ENCODE assay signal across 8 cellular contexts in the genomic region with DNA sequence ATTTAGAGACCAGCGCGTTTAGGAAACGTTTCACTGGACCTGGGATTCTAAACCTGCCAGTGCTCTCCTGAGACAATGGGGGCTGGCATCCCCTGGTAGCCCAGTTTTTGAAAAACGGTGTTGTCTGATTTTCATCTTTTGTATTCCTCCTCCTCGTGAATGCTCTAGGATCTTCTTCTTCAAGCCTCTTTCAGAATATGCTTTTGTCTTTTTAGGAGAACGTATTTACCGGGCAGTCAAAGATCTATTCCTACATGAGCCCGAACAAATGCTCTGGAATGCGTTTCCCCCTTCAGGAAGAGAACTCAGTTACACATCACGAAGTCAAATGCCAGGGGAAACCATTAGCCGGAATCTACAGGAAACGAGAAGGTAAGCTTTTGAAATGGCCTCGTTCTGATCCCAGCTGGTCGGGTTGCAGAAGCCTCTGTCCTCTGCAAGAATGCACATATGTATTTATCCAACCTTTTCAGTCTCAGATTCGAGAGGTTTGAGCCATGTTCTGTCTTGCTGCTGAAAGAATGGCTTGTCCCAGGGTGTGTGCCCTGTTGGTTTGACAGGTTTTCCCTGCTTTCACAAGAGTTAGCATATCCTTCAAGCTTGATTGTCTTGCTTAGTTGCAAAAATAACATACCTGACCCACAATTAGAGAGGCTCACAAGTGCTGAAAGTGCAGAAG. TPM values are rescaled to one million over a fixed set of nuclear protein-coding genes. Genes with fewer than 3 reads are reported as not detected.
A peak's percentile ranks its signal among the peaks of the same experiment; 100 is the strongest.
DNase-seq lines count a peak whose midpoint lies in the region; ATAC-seq and TF ChIP-seq lines count a peak whose summit lies in the region.

No MANE protein-coding gene starts in this region.

- peak; percentile 34; the same call in 1 of the 2 replicates for TF ChIP-seq CTCF in HFFc6 (IDR thresholded peaks at IDR 0.05)

- H3K36me3 Mint-ChIP-seq in HFFc6 (ENCODE audit: low read depth): peaks cover 46% of the 10 kb centered on the region

- H3K4me1 Mint-ChIP-seq in HFFc6 (ENCODE audit: low read depth): peaks cover 61% of the 10 kb centered on the region
- peaks cover 40% of the 10 kb centered on the region for H3K4me1 Mint-ChIP-seq in stimulated activated naive CD8-positive, alpha-beta T cell treated with anti-CD3 and anti-CD28 coated beads, Interleukin-15, amount 100 ng/mL, for 72 hours

- peak overlapping the region; percentile 88 for H3K9ac ChIP-seq in adipocyte (ENCODE audit: low read length)

- DNase-seq in HFFc6 (peak; percentile 27), adipocyte (ENCODE audit: low read depth) (peak; percentile 22), iris pigment epithelial cell (ENCODE audit: low read depth) (peak; percentile 48), NCI-H1092 treated with DMSO at 0.1 percent for 48 hours (lab: John Stamatoyannopoulos, UW) (no peak), HT-29 (ENCODE audit: low spot score) (no peak)
- no peak for DNase-seq in stimulated activated naive CD8-positive, alpha-beta T cell treated with anti-CD3 and anti-CD28 coated beads, Interleukin-15, amount 100 ng/mL, for 72 hours
- DNase-seq in activated effector memory CD4-positive, alpha-beta T cell treated with anti-CD3 and anti-CD28 coated beads, Interleukin-2, amount 50 U/mL, for 16 hours: no peak

- no peaks in the 10 kb centered on the region for H3K27me3 ChIP-seq in adipocyte (replicated peaks; ENCODE audit: control insufficient read depth, insufficient read depth, low read length)

- peak overlapping the region; percentile 72 for H3K27ac Mint-ChIP-seq in HFFc6
- peak overlapping the region in 1 of 2 donors; percentile 92 for H3K27ac Mint-ChIP-seq in stimulated activated naive CD8-positive, alpha-beta T cell treated with anti-CD3 and anti-CD28 coated beads, Interleukin-15, amount 100 ng/mL, for 72 hours

- H3K27me3 Mint-ChIP-seq in HFFc6 (ENCODE audit: insufficient read depth): peaks cover 2% of the 10 kb centered on the region
- peaks cover 6% of the 10 kb centered on the region for H3K27me3 Mint-ChIP-seq in stimulated activated naive CD8-positive, alpha-beta T cell treated with anti-CD3 and anti-CD28 coated beads, Interleukin-15, amount 100 ng/mL, for 72 hours

- peaks cover 21% of the 10 kb centered on the region for H3K4me1 ChIP-seq in adipocyte (ENCODE audit: control insufficient read depth, insufficient read depth, low read length)

- peaks cover 46% of the 10 kb centered on the region for H3K36me3 ChIP-seq in adipocyte (ENCODE audit: control insufficient read depth, insufficient read depth, low read length, severe bottlenecking)

- H3K4me3 ChIP-seq in adipocyte (ENCODE audit: low read length): peak overlapping the region; percentile 86

- H3K9me3 Mint-ChIP-seq in HFFc6: no peaks in the 10 kb centered on the region
- no peaks in the 10 kb centered on the region for H3K9me3 Mint-ChIP-seq in stimulated activated naive CD8-positive, alpha-beta T cell treated with anti-CD3 and anti-CD28 coated beads, Interleukin-15, amount 100 ng/mL, for 72 hours

- no peaks in the 10 kb centered on the region for H3K9me3 ChIP-seq in adipocyte (ENCODE audit: control insufficient read depth, low read length)

- peak overlapping the region; percentile 94 for H3K4me3 Mint-ChIP-seq in HFFc6
- peak overlapping the region; percentile 86 to 89 for H3K4me3 Mint-ChIP-seq in stimulated activated naive CD8-positive, alpha-beta T cell treated with anti-CD3 and anti-CD28 coated beads, Interleukin-15, amount 100 ng/mL, for 72 hours

- no peak for ATAC-seq in stimulated activated naive CD8-positive, alpha-beta T cell treated with anti-CD3 and anti-CD28 coated beads, Interleukin-15, amount 100 ng/mL, for 72 hours
- ATAC-seq in GM21825 (IDR thresholded peaks at IDR 0.05; ENCODE audit: unreplicated experiment): no peak

RNA-seq across cellular contexts. Expression of a gene that starts 6.6 kb away (rescaled TPM):
- 10 to 100 TPM; 52.2 to 64.0 (median 61.3) TPM for total RNA-seq in HFFc6 (2021; fragmentation: NEBNext Ultra II Directional; extraction: Animal tissue kit (Norgen Biotek cat#: 25700))
- total RNA-seq in HT-29 (2014; rRNA removed; shearing (Covaris generic)): 47.6 and 62.4 TPM in 2 replicates

RNA-seq across cellular contexts. Expression of a gene that starts 25.9 kb away (rescaled TPM):
- total RNA-seq in HFFc6 (2021; fragmentation: NEBNext Ultra II Directional; extraction: Animal tissue kit (Norgen Biotek cat#: 25700)): 10 to 100 TPM; 32.3 to 38.2 (median 35.3) TPM
- 10.7 and 13.6 TPM in 2 replicates for total RNA-seq in HT-29 (2014; rRNA removed; shearing (Covaris generic))

RNA-seq across cellular contexts. Expression of a gene that starts 45.9 kb away (rescaled TPM):
- total RNA-seq in HFFc6 (2021; fragmentation: NEBNext Ultra II Directional; extraction: Animal tissue kit (Norgen Biotek cat#: 25700)): 1 to 10 TPM; 4.4 to 6.0 (median 5.5) TPM
- 2.0 and 2.9 TPM in 2 replicates for total RNA-seq in HT-29 (2014; rRNA removed; shearing (Covaris generic))

Comparison
In these comparisons a context has a peak if more than half of its experiments do, and no peak if none do; other contexts are left out.
1. DNase-seq: peak in HFFc6 (single experiment), adipocyte (single experiment) and iris pigment epithelial cell (single experiment); none in stimulated activated naive CD8-positive, alpha-beta T cell treated with anti-CD3 and anti-CD28 coated beads, Interleukin-15, amount 100 ng/mL, for 72 hours (0 of 2), NCI-H1092 treated with DMSO at 0.1 percent for 48 hours (single experiment), HT-29 (single experiment) and activated effector memory CD4-positive, alpha-beta T cell treated with anti-CD3 and anti-CD28 coated beads, Interleukin-2, amount 50 U/mL, for 16 hours (single experiment).